ENCODE assay signal across 19 cellular contexts in genomic region chr4:83413676-83414075, GRCh38. TPM values are rescaled to one million over a fixed set of nuclear protein-coding genes. Genes with fewer than 3 reads are reported as not detected.
DNase-seq lines count a peak whose midpoint lies in the region; ATAC-seq and TF ChIP-seq lines count a peak whose summit lies in the region.
"Had no signal": no experiment of that assay in that cellular context is flagged by ENCODE, and none has a peak within 500 bp of the region (broad histone marks: within the 10 kb centered on the region; RNA-seq: fewer than 3 reads in every experiment).

No MANE protein-coding gene starts in this region.

- no peaks in the 10 kb centered on the region for H3K4me1 ChIP-seq in foreskin keratinocyte
- no peaks in the 10 kb centered on the region for H3K4me1 ChIP-seq in left ventricle myocardium inferior

- peak; percentile 39 for DNase-seq in ELR (ENCODE audit: low read depth)
- DNase-seq in SK-MEL-5 (ENCODE audit: low read depth, low spot score), result peak; percentile 31
- peak in 1 of 2 donors; percentile 1 for DNase-seq in foreskin keratinocyte
- DNase-seq in activated naive CD4-positive, alpha-beta T cell treated with Interleukin-2 at 50 U/mL for 16 hours, result no peak
- no peak for DNase-seq in left ventricle myocardium inferior
- DNase-seq in putamen (ENCODE audit: low spot score), result no peak
- DNase-seq: Caco-2, GDM1, HFFc6, MM.1S, NCI-H1105 treated with DMSO at 0.1 percent for 48 hours, NCI-H187 treated with DMSO at 0.1 percent for 48 hours, NCI-H2171 treated with DMSO at 0.1 percent for 48 hours, NCI-H774, PC-9, SHP77 had no signal

- no peak overlapping the region for H3K4me3 ChIP-seq in left ventricle myocardium inferior
- H3K4me3 ChIP-seq: PC-9 had no signal

- ATAC-seq in foreskin keratinocyte (peak; percentile 28), HG03469 (IDR thresholded peaks at IDR 0.05; ENCODE audit: unreplicated experiment) (no peak)

- no peaks in the 10 kb centered on the region for H3K27me3 ChIP-seq in foreskin keratinocyte
- no peaks in the 10 kb centered on the region for H3K27me3 ChIP-seq in left ventricle myocardium inferior (ENCODE audit: low read depth)

- H3K9me3 ChIP-seq in left ventricle myocardium inferior (replicated peaks), result no peaks in the 10 kb centered on the region
- H3K9me3 ChIP-seq: Caco-2 had no signal

- intact Hi-C loops in left ventricle myocardium inferior (cut with micrococcal nuclease), result no loop called here

- H3K27ac ChIP-seq in foreskin keratinocyte (no peak overlapping the region), left ventricle myocardium inferior (replicated peaks) (no peak overlapping the region)
- H3K27ac ChIP-seq: C4-2B, KMS-11, PC-9 had no signal

- H3K36me3 ChIP-seq in left ventricle myocardium inferior, result peaks cover 91% of the 10 kb centered on the region

- no peak for TF ChIP-seq CTCF in foreskin keratinocyte (conservative IDR thresholded peaks at IDR 0.05)
- no peak for TF ChIP-seq CTCF in left ventricle myocardium inferior (IDR thresholded peaks at IDR 0.05; ENCODE audit: borderline replicate concordance)

- in situ Hi-C loops in SK-MEL-5 (cut with HindIII; ENCODE audit: low pct_unique_long_range_greater_than_20kb, low sequenced_read_pairs), result no loop called here

RNA-seq across cellular contexts. Expression of gene HELQ, which starts 41.9 kb away (rescaled TPM):
- 10.5 and 10.9 TPM in 2 replicates for total RNA-seq in SK-MEL-5 (2014; rRNA removed; shearing (Covaris generic))
- 4.7 and 7.1 TPM in 2 replicates for polyA plus RNA-seq in SK-MEL-5 (2015; cell fraction: cytosol; rRNA removed)
- polyA plus RNA-seq in SK-MEL-5 (2015; cell fraction: nucleus; rRNA removed), result 5.9 and 6.0 TPM in 2 replicates
- total RNA-seq in foreskin keratinocyte (8.7 and 9.6 TPM in 2 replicates), left ventricle myocardium inferior (14.0 TPM)
- 3.8 and 4.6 TPM in 2 replicates for polyA plus RNA-seq in foreskin keratinocyte

RNA-seq across cellular contexts. Expression of gene MRPS18C, which starts 42.2 kb away (rescaled TPM):
- total RNA-seq in SK-MEL-5 (2014; rRNA removed; shearing (Covaris generic)), result 45.7 and 50.2 TPM in 2 replicates
- 9.7 and 34.2 TPM in 2 replicates for polyA plus RNA-seq in SK-MEL-5 (2015; cell fraction: cytosol; rRNA removed)
- 8.7 and 15.7 TPM in 2 replicates for polyA plus RNA-seq in SK-MEL-5 (2015; cell fraction: nucleus; rRNA removed)
- total RNA-seq in foreskin keratinocyte, result 57.4 and 65.5 TPM in 2 replicates
- polyA plus RNA-seq in foreskin keratinocyte, result 76.3 and 87.5 TPM in 2 replicates
- total RNA-seq in left ventricle myocardium inferior, result 65.7 TPM

Comparison
In these comparisons a context has a peak if more than half of its experiments do, and no peak if none do; other contexts are left out.
1. DNase-seq: peak in ELR (single experiment) and SK-MEL-5 (single experiment); none in activated naive CD4-positive, alpha-beta T cell treated with Interleukin-2 at 50 U/mL for 16 hours (single experiment), left ventricle myocardium inferior (single experiment) and putamen (single experiment).